ENCODE assay signal across 24 cellular contexts in genomic region chr5:148426514-148426913, GRCh38.
"Had no signal": no experiment of that assay in that cellular context is flagged by ENCODE, and none has a peak within 500 bp of the region (broad histone marks: within the 10 kb centered on the region; RNA-seq: fewer than 3 reads in every experiment).

No MANE protein-coding gene starts in this region.

- H3K36me3 ChIP-seq: ovary had no signal

- H3K4me3 Mint-ChIP-seq: activated CD4-positive, alpha-beta memory T cell treated with anti-CD3 and anti-CD28 coated beads, Interleukin-2, amount 10 ng/mL, durations not matched to agents 7 days and 5 days; activated CD4-positive, alpha-beta T cell treated with anti-CD3 and anti-CD28 coated beads, Interleukin-2, amount 10 ng/mL, durations not matched to agents 7 days and 5 days; activated CD8-positive, alpha-beta memory T cell treated with anti-CD3 and anti-CD28 coated beads, Interleukin-2, amount 10 ng/mL, durations not matched to agents 7 days and 5 days; activated naive CD8-positive, alpha-beta T cell treated with anti-CD3 and anti-CD28 coated beads, Interleukin-2, amount 10 ng/mL, durations not matched to agents 7 days and 5 days; T-helper 1 cell treated with Interleukin-12 subunit alpha and Interleukin-12 subunit beta and Interleukin-4 antibody, amounts not matched to agents 30 μg/mL and 1 μg/mL, for 36 hours; type B pancreatic cell had no signal

- H3K4me1 Mint-ChIP-seq: activated CD4-positive, alpha-beta T cell treated with anti-CD3 and anti-CD28 coated beads, Interleukin-2, amount 10 ng/mL, durations not matched to agents 7 days and 5 days had no signal

- H3K27me3 ChIP-seq: brain microvascular endothelial cell, gastroesophageal sphincter, ovary, right lobe of liver, vagina had no signal

- H3K4me3 ChIP-seq: gastroesophageal sphincter, mucosa of descending colon, ovary, right lobe of liver, thoracic aorta, vagina had no signal

- H3K27me3 Mint-ChIP-seq: activated CD4-positive, alpha-beta memory T cell treated with anti-CD3 and anti-CD28 coated beads, Interleukin-2, amount 10 ng/mL, durations not matched to agents 7 days and 5 days; activated CD4-positive, alpha-beta T cell treated with anti-CD3 and anti-CD28 coated beads, Interleukin-2, amount 10 ng/mL, durations not matched to agents 7 days and 5 days; activated CD8-positive, alpha-beta memory T cell treated with anti-CD3 and anti-CD28 coated beads, Interleukin-2, amount 10 ng/mL, durations not matched to agents 7 days and 5 days; activated naive CD8-positive, alpha-beta T cell treated with anti-CD3 and anti-CD28 coated beads, Interleukin-2, amount 10 ng/mL, durations not matched to agents 7 days and 5 days; progenitor cell of endocrine pancreas; type B pancreatic cell had no signal

- H3K27ac Mint-ChIP-seq: activated CD4-positive, alpha-beta memory T cell treated with anti-CD3 and anti-CD28 coated beads, Interleukin-2, amount 10 ng/mL, durations not matched to agents 7 days and 5 days; activated CD4-positive, alpha-beta T cell treated with anti-CD3 and anti-CD28 coated beads, Interleukin-2, amount 10 ng/mL, durations not matched to agents 7 days and 5 days; activated naive CD8-positive, alpha-beta T cell treated with anti-CD3 and anti-CD28 coated beads, Interleukin-2, amount 10 ng/mL, durations not matched to agents 7 days and 5 days; progenitor cell of endocrine pancreas; T-helper 1 cell treated with Interleukin-12 subunit alpha and Interleukin-12 subunit beta and Interleukin-4 antibody, amounts not matched to agents 30 μg/mL and 1 μg/mL, for 36 hours; type B pancreatic cell had no signal

- H3K9me3 Mint-ChIP-seq: activated CD4-positive, alpha-beta memory T cell treated with anti-CD3 and anti-CD28 coated beads, Interleukin-2, amount 10 ng/mL, durations not matched to agents 7 days and 5 days; activated CD4-positive, alpha-beta T cell treated with anti-CD3 and anti-CD28 coated beads, Interleukin-2, amount 10 ng/mL, durations not matched to agents 7 days and 5 days; T-helper 1 cell treated with Interleukin-12 subunit alpha and Interleukin-12 subunit beta and Interleukin-4 antibody, amounts not matched to agents 30 μg/mL and 1 μg/mL, for 36 hours; type B pancreatic cell had no signal

- H3K4me1 ChIP-seq: right lobe of liver, vagina had no signal

- H3K27ac ChIP-seq: brain microvascular endothelial cell, gastroesophageal sphincter, ovary, right lobe of liver, thoracic aorta, vagina, WERI-Rb-1 had no signal

- H3K9me3 ChIP-seq: gastroesophageal sphincter, mucosa of descending colon, ovary, right lobe of liver, thoracic aorta, vagina had no signal

- ATAC-seq: activated CD8-positive, alpha-beta memory T cell treated with anti-CD3 and anti-CD28 coated beads, Interleukin-2, amount 10 ng/mL, durations not matched to agents 7 days and 5 days; gastroesophageal sphincter; mucosa of descending colon had no signal

- DNase-seq: activated CD4-positive, alpha-beta memory T cell treated with anti-CD3 and anti-CD28 coated beads, Interleukin-2, amount 10 ng/mL, durations not matched to agents 7 days and 5 days; activated CD4-positive, alpha-beta T cell treated with anti-CD3 and anti-CD28 coated beads, Interleukin-2, amount 10 ng/mL, durations not matched to agents 7 days and 5 days; activated CD8-positive, alpha-beta memory T cell treated with anti-CD3 and anti-CD28 coated beads, Interleukin-2, amount 10 ng/mL, durations not matched to agents 7 days and 5 days; activated naive CD4-positive, alpha-beta T cell treated with Interleukin-2 at 50 U/mL for 16 hours; activated naive CD8-positive, alpha-beta T cell treated with anti-CD3 and anti-CD28 coated beads, Interleukin-2, amount 10 ng/mL, durations not matched to agents 7 days and 5 days; amniotic stem cell; central memory CD4-positive, alpha-beta T cell; hippocampal formation; left cardiac atrium; left ventricle myocardium superior; mucosa of descending colon; ovary; right lobe of liver; stimulated activated CD4-positive, alpha-beta T cell treated with anti-CD3 and anti-CD28 coated beads, Interleukin-4, amount 100 ng/mL, for 1 hour; SW 1271; T-helper 9 cell; WERI-Rb-1 had no signal
